Comparison of ENCODE assay signal across 8 cellular contexts in genomic region chr20:3786665-3787639, GRCh38. TPM values are rescaled to one million over a fixed set of nuclear protein-coding genes. Genes with fewer than 3 reads are reported as not detected.
A peak's percentile ranks its signal among the peaks of the same experiment; 100 is the strongest.
DNase-seq lines count a peak whose midpoint lies in the region; ATAC-seq and TF ChIP-seq lines count a peak whose summit lies in the region.

TSS of gene CENPB (minus strand) at chr20:3786740. CDS start at chr20:3786483, 257 bp downstream.

- DNase-seq in Calu3: peak; percentile 94
- DNase-seq in activated T-cell treated with anti-CD3 and anti-CD28 coated beads, Interleukin-2, amount 50 U/mL, for 1 hour: peak; percentile 94
- peak; percentile 78 to 84 for DNase-seq in stimulated activated CD8-positive, alpha-beta memory T cell treated with anti-CD3 and anti-CD28 coated beads, Interleukin-7, amount 100 ng/mL, for 1 hour (ENCODE audit: low read depth in 2 of 2)

- no peaks in the 10 kb centered on the region for H3K9me2 ChIP-seq in OCI-LY1 (ENCODE audit: low read depth, low read length)

- peaks cover 16% of the 10 kb centered on the region for H3K27me3 ChIP-seq in HUES6 (ENCODE audit: control insufficient read depth, insufficient read depth, low read length)
- H3K27me3 ChIP-seq in OCI-LY1 (ENCODE audit: insufficient read depth, low read length): no peaks in the 10 kb centered on the region
- H3K27me3 ChIP-seq in esophagus (ENCODE audit: control insufficient read depth in 1 of 2, insufficient read depth in 2 of 2, low read length in 2 of 2): no peaks in the 10 kb centered on the region
- no peaks in the 10 kb centered on the region for H3K27me3 ChIP-seq in mucosa of stomach (ENCODE audit: control insufficient read depth, insufficient read depth, low read length)

- no peaks in the 10 kb centered on the region for H3K79me2 ChIP-seq in OCI-LY1 (ENCODE audit: insufficient read depth, low read length)

- peaks cover 5% of the 10 kb centered on the region for H3K36me3 ChIP-seq in HUES6 (ENCODE audit: control insufficient read depth, insufficient read depth, low read length)
- H3K36me3 ChIP-seq in OCI-LY1 (ENCODE audit: insufficient read depth, low read length): peaks cover 4% of the 10 kb centered on the region
- H3K36me3 ChIP-seq in esophagus (ENCODE audit: control insufficient read depth in 2 of 2, insufficient read depth in 2 of 2, low read length in 1 of 2): peaks cover 0 to 9% of the 10 kb centered on the region in 2 donors
- H3K36me3 ChIP-seq in mucosa of stomach (ENCODE audit: control insufficient read depth, insufficient read depth, low read length): no peaks in the 10 kb centered on the region

- H3F3A ChIP-seq in OCI-LY1 (ENCODE audit: insufficient read depth, low read length): no peaks in the 10 kb centered on the region

- H3K4me1 ChIP-seq in HUES6 (ENCODE audit: control insufficient read depth, insufficient read depth, low read length) (peaks cover 10% of the 10 kb centered on the region; the same call in 1 of the 2 replicates), OCI-LY1 (ENCODE audit: insufficient read depth, low read length, severe bottlenecking) (peaks cover 40% of the 10 kb centered on the region), esophagus (ENCODE audit: control insufficient read depth in 2 of 2, insufficient read depth in 2 of 2, low read length in 1 of 2) (peaks cover 18 to 35% of the 10 kb centered on the region in 2 donors), mucosa of stomach (ENCODE audit: control insufficient read depth, insufficient read depth, low read length) (peaks cover 38% of the 10 kb centered on the region)

- peak within 1 kb of the TSS; percentile 96 for H3K4me2 ChIP-seq in OCI-LY1 (ENCODE audit: low read length)

- peak within 1 kb of the TSS; percentile 50 for H3K4me3 Mint-ChIP-seq in Calu3 (ENCODE audit: low read depth, unreplicated experiment)

- CTCF ChIA-PET in Calu3 (lab: Charles Lee): interaction anchor here (0.6 to 3.2 kb wide), 5 partner anchors 9 to 68 kb away, joined by 3 to 25 read pairs (median 3); partner anchors contain the start of genes AP5S1, CDC25B and MAVS

- H4K20me1 ChIP-seq in OCI-LY1 (ENCODE audit: insufficient read depth, low read length): no peaks in the 10 kb centered on the region

- H3K27ac Mint-ChIP-seq in Calu3 (ENCODE audit: unreplicated experiment): no peak within 1 kb of the TSS

- no peaks in the 10 kb centered on the region for H3K9me3 ChIP-seq in HUES6 (ENCODE audit: control insufficient read depth, insufficient read depth, low read depth, low read length)
- H3K9me3 ChIP-seq in OCI-LY1 (ENCODE audit: low read length): no peaks in the 10 kb centered on the region
- H3K9me3 ChIP-seq in esophagus (ENCODE audit: control insufficient read depth in 2 of 2, insufficient read depth in 1 of 2, low read depth in 1 of 2, low read length in 1 of 2): no peaks in the 10 kb centered on the region
- no peaks in the 10 kb centered on the region for H3K9me3 ChIP-seq in mucosa of stomach (ENCODE audit: control insufficient read depth, low read length)

- H3K27ac ChIP-seq in HUES6 (ENCODE audit: low read depth, low read length): no peak within 1 kb of the TSS
- no peak within 1 kb of the TSS for H3K27ac ChIP-seq in OCI-LY1 (ENCODE audit: low read depth, low read length, poor library complexity, severe bottlenecking)
- peak within 1 kb of the TSS; percentile 84 to 92 for H3K27ac ChIP-seq in esophagus (ENCODE audit: low read depth in 2 of 2, low read length in 1 of 2)

- no TSS peak for BruUV-seq in Calu3 (replicated peaks; lab: Mats Ljungman, UMichigan)

- peak within 1 kb of the TSS; percentile 97 for H2AFZ ChIP-seq in OCI-LY1 (ENCODE audit: low read length)

- 2 to 3% methylated on average over 47 to 71 of the region's 71 CpGs for WGBS in esophagus, 2 donors

- intact Hi-C loops in Calu3 (cut with micrococcal nuclease; ENCODE audit: unreplicated experiment): loop anchor here (2.0 kb wide), 1 partner anchor 34 kb away; the partner anchor contains the start of gene AP5S1

- TF ChIP-seq CTCF in Calu3 (IDR thresholded peaks at IDR 0.05; ENCODE audit: unreplicated experiment) (peak; percentile 73), OCI-LY1 (IDR thresholded peaks at IDR 0.05; ENCODE audit: low read length) (peak; percentile 64)

- H3K4me1 Mint-ChIP-seq in Calu3 (ENCODE audit: low read depth, unreplicated experiment): peaks cover 21% of the 10 kb centered on the region

- H3K4me3 ChIP-seq in HUES6 (ENCODE audit: low read depth, low read length) (peak within 1 kb of the TSS; percentile 80), OCI-LY1 (ENCODE audit: low read depth, low read length, poor library complexity, severe bottlenecking) (peak within 1 kb of the TSS; percentile 73), esophagus (ENCODE audit: low read depth in 1 of 2, low read length in 2 of 2) (peak within 1 kb of the TSS; percentile 81 to 86), mucosa of stomach (ENCODE audit: low read length) (peak within 1 kb of the TSS; percentile 6)

- ATAC-seq in GM21367 (IDR thresholded peaks at IDR 0.05; ENCODE audit: unreplicated experiment): peak; percentile 66

- H3K36me3 Mint-ChIP-seq in Calu3 (ENCODE audit: insufficient read depth, unreplicated experiment): peaks cover 28% of the 10 kb centered on the region

- peak within 1 kb of the TSS; percentile 83 for H3K9ac ChIP-seq in HUES6 (ENCODE audit: low read length)
- H3K9ac ChIP-seq in OCI-LY1 (ENCODE audit: low read length): peak within 1 kb of the TSS; percentile 79
- H3K9ac ChIP-seq in mucosa of stomach (ENCODE audit: low read length): peak within 1 kb of the TSS; percentile 51

- H3K9me3 Mint-ChIP-seq in Calu3 (ENCODE audit: low read depth, unreplicated experiment): no peaks in the 10 kb centered on the region

- H3K27me3 Mint-ChIP-seq in Calu3 (ENCODE audit: unreplicated experiment): no peaks in the 10 kb centered on the region

RNA-seq across cellular contexts. Expression of gene CENPB, which starts in this region (rescaled TPM):
- 44.7 and 44.9 TPM in 2 replicates for total RNA-seq in Calu3 (2022)
- 10 to 100 TPM; 33.3 to 43.4 TPM for polyA plus RNA-seq in esophagus

Comparison
In these comparisons a context has a peak if more than half of its experiments do, and no peak if none do; other contexts are left out.
1. H3K27ac ChIP-seq: peak in esophagus (2 of 2); none in HUES6 (single experiment) and OCI-LY1 (single experiment).
2. H3K4me3 ChIP-seq: peak in every context shown above with its lines; median percentile 84 in esophagus; 80 in HUES6; 73 in OCI-LY1; 6 in mucosa of stomach.
3. Peak in every context shown above with its lines, with median percentiles within 50 percentile points of each other: DNase-seq and H3K9ac ChIP-seq.